24 cellular contexts compared by ENCODE assay signal in genomic region chr22:35021166-35021565, GRCh38. TPM values are rescaled to one million over a fixed set of nuclear protein-coding genes. Genes with fewer than 3 reads are reported as not detected.
DNase-seq lines count a peak whose midpoint lies in the region; ATAC-seq and TF ChIP-seq lines count a peak whose summit lies in the region.
"Had no signal": no experiment of that assay in that cellular context is flagged by ENCODE, and none has a peak within 500 bp of the region (broad histone marks: within the 10 kb centered on the region; RNA-seq: fewer than 3 reads in every experiment).

No MANE protein-coding gene starts in this region.

- H3K36me3 Mint-ChIP-seq in stimulated activated effector memory CD8-positive, alpha-beta T cell treated with anti-CD3 and anti-CD28 coated beads, Interleukin-12 subunit alpha, Interleukin-12 subunit beta, amount 100 ng/mL, for 72 hours, result no peaks in the 10 kb centered on the region
- no peaks in the 10 kb centered on the region for H3K36me3 Mint-ChIP-seq in T-cell
- H3K36me3 Mint-ChIP-seq: mesothelial cell of epicardium had no signal

- H3K27ac Mint-ChIP-seq in stimulated activated effector memory CD8-positive, alpha-beta T cell treated with anti-CD3 and anti-CD28 coated beads, Interleukin-12 subunit alpha, Interleukin-12 subunit beta, amount 100 ng/mL, for 72 hours, result no peak overlapping the region
- no peak overlapping the region for H3K27ac Mint-ChIP-seq in T-cell
- H3K27ac Mint-ChIP-seq: mesothelial cell of epicardium, T-helper 17 cell had no signal

- POLR2A ChIA-PET in T-cell (lab: Charles Lee), result interaction anchor here in 1 of 2 donors (0.5 kb wide), 1 partner anchor 1126 kb away, joined by 4 read pairs; no protein-coding TSS in a partner anchor
- POLR2A ChIA-PET in RWPE1 (lab: Yijun Ruan, JAX; ENCODE audit: low non-redundant PET), result no interaction called here

- H3K9me3 Mint-ChIP-seq in stimulated activated effector memory CD8-positive, alpha-beta T cell treated with anti-CD3 and anti-CD28 coated beads, Interleukin-12 subunit alpha, Interleukin-12 subunit beta, amount 100 ng/mL, for 72 hours, result no peaks in the 10 kb centered on the region
- H3K9me3 Mint-ChIP-seq in T-cell, result no peaks in the 10 kb centered on the region
- H3K9me3 Mint-ChIP-seq: mesothelial cell of epicardium, neural crest cell had no signal

- ATAC-seq in esophagus mucosa (peak; percentile 69), T-cell (replicated peaks in 1 of 4) (no peak), HG02852 (IDR thresholded peaks at IDR 0.05; ENCODE audit: unreplicated experiment) (no peak)
- ATAC-seq in stimulated activated effector memory CD8-positive, alpha-beta T cell treated with anti-CD3 and anti-CD28 coated beads, Interleukin-12 subunit alpha, Interleukin-12 subunit beta, amount 100 ng/mL, for 72 hours, result peak; percentile 19
- ATAC-seq: left lung, T-helper 17 cell had no signal

- CTCF ChIA-PET in T-cell (lab: Charles Lee), result no interaction called here
- CTCF ChIA-PET in RWPE1 (lab: Yijun Ruan, JAX), result no interaction called here

- peak; percentile 19 for DNase-seq in LoVo (ENCODE audit: low spot score)
- peak; percentile 95 for DNase-seq in NCI-H69 (lab: John Stamatoyannopoulos, UW)
- no peak for DNase-seq in stimulated activated effector memory CD8-positive, alpha-beta T cell treated with anti-CD3 and anti-CD28 coated beads, Interleukin-12 subunit alpha, Interleukin-12 subunit beta, amount 100 ng/mL, for 72 hours (ENCODE audit: low spot score in 2 of 2)
- DNase-seq in T-cell, result no peak
- DNase-seq in RWPE1 (ENCODE audit: low spot score), result no peak
- DNase-seq: activated CD4-positive, alpha-beta T cell treated with anti-CD3 and anti-CD28 coated beads, Interleukin-2, amount 50 U/mL, for 48 hours; activated gamma-delta T cell treated with Interleukin-2 at 50 U/mL for 16 hours; AML-193; amygdala; left lung; NCI-H187; NCI-H446 treated with DMSO at 0.1 percent for 48 hours; SJCRH30; stimulated activated CD4-positive, alpha-beta T cell treated with anti-CD3 and anti-CD28 coated beads, Interleukin-15, amount 100 ng/mL, for 24 hours; T-helper 17 cell had no signal

- no peak overlapping the region for H3K4me3 Mint-ChIP-seq in stimulated activated effector memory CD8-positive, alpha-beta T cell treated with anti-CD3 and anti-CD28 coated beads, Interleukin-12 subunit alpha, Interleukin-12 subunit beta, amount 100 ng/mL, for 72 hours
- H3K4me3 Mint-ChIP-seq in T-cell, result no peak overlapping the region
- H3K4me3 Mint-ChIP-seq: mesothelial cell of epicardium, neural crest cell, T-helper 17 cell had no signal

- peaks cover 12 to 28% of the 10 kb centered on the region in 2 donors for H3K27me3 Mint-ChIP-seq in T-cell

- peaks cover 4% of the 10 kb centered on the region for H3K4me1 Mint-ChIP-seq in stimulated activated effector memory CD8-positive, alpha-beta T cell treated with anti-CD3 and anti-CD28 coated beads, Interleukin-12 subunit alpha, Interleukin-12 subunit beta, amount 100 ng/mL, for 72 hours
- peaks cover 0 to 4% (median 0%) of the 10 kb centered on the region in 3 donors for H3K4me1 Mint-ChIP-seq in T-cell

- TF ChIP-seq CTCF in RWPE1 (conservative IDR thresholded peaks at IDR 0.05; ENCODE audit: low read depth), result no peak

- H3K27ac ChIP-seq in RWPE1, result no peak overlapping the region
- H3K27ac ChIP-seq: esophagus muscularis mucosa, left lung, SJCRH30 had no signal

RNA-seq across cellular contexts. Expression of gene ISX, which starts 44.8 kb away (rescaled TPM):
- total RNA-seq in esophagus mucosa (not detected), T-cell (not detected)
- total RNA-seq: cardiac septum, esophagus muscularis mucosa, left lung, LHCN-M2, neural crest cell, OCI-LY7, renal cortical epithelial cell, SJCRH30, T-helper 17 cell had no signal

Comparison
In these comparisons a context has a peak if more than half of its experiments do, and no peak if none do; other contexts are left out.
1. DNase-seq: peak in LoVo (single experiment) and NCI-H69 (single experiment); none in stimulated activated effector memory CD8-positive, alpha-beta T cell treated with anti-CD3 and anti-CD28 coated beads, Interleukin-12 subunit alpha, Interleukin-12 subunit beta, amount 100 ng/mL, for 72 hours (0 of 2), T-cell (0 of 34) and RWPE1 (single experiment).
2. ATAC-seq: peak in esophagus mucosa (single experiment) and stimulated activated effector memory CD8-positive, alpha-beta T cell treated with anti-CD3 and anti-CD28 coated beads, Interleukin-12 subunit alpha, Interleukin-12 subunit beta, amount 100 ng/mL, for 72 hours (single experiment); none in T-cell (0 of 4) and HG02852 (single experiment).